Comparison of ENCODE assay signal across 28 cellular contexts in genomic region chr7:94350729-94351128, GRCh38. TPM values are rescaled to one million over a fixed set of nuclear protein-coding genes. Genes with fewer than 3 reads are reported as not detected.
DNase-seq lines count a peak whose midpoint lies in the region; ATAC-seq and TF ChIP-seq lines count a peak whose summit lies in the region.
"Had no signal": no experiment of that assay in that cellular context is flagged by ENCODE, and none has a peak within 500 bp of the region (broad histone marks: within the 10 kb centered on the region; RNA-seq: fewer than 3 reads in every experiment).

No MANE protein-coding gene starts in this region.

- no peaks in the 10 kb centered on the region for H3K9me3 ChIP-seq in hepatocyte (ENCODE audit: low read depth)
- H3K9me3 ChIP-seq: adrenal gland, esophagus muscularis mucosa, heart left ventricle, lower lobe of right lung, sigmoid colon, thyroid gland had no signal

- ATAC-seq in HG02588 (IDR thresholded peaks at IDR 0.05; ENCODE audit: unreplicated experiment) (no peak), GM19395 (IDR thresholded peaks at IDR 0.05; ENCODE audit: unreplicated experiment) (no peak)
- ATAC-seq in effector memory CD8-positive, alpha-beta T cell (replicated peaks), result no peak
- ATAC-seq: GM12878; heart left ventricle; lower lobe of right lung; naive thymus-derived CD8-positive, alpha-beta T cell; PC-3 had no signal

- no peaks in the 10 kb centered on the region for H3K36me3 ChIP-seq in hepatocyte (replicated peaks; ENCODE audit: insufficient read depth, low read depth)
- H3K36me3 ChIP-seq: adrenal gland, esophagus muscularis mucosa, heart left ventricle, lower lobe of right lung, sigmoid colon, thyroid gland had no signal

- H3K27me3 Mint-ChIP-seq in effector memory CD8-positive, alpha-beta T cell, result peaks cover 0 to 6% of the 10 kb centered on the region in 2 donors
- H3K27me3 Mint-ChIP-seq: activated naive CD4-positive, alpha-beta T cell treated with anti-CD3 and anti-CD28 coated beads, Interleukin-2, amount 10 ng/mL, durations not matched to agents 7 days and 5 days; CD4-positive, CD25-positive, alpha-beta regulatory T cell had no signal

- peaks cover 0 to 3% of the 10 kb centered on the region in 2 donors for H3K9me3 Mint-ChIP-seq in effector memory CD8-positive, alpha-beta T cell
- H3K9me3 Mint-ChIP-seq: activated CD4-positive, alpha-beta memory T cell treated with anti-CD3 and anti-CD28 coated beads, Interleukin-2, amount 10 ng/mL, durations not matched to agents 7 days and 5 days; activated naive CD4-positive, alpha-beta T cell treated with anti-CD3 and anti-CD28 coated beads, Interleukin-2, amount 10 ng/mL, durations not matched to agents 7 days and 5 days; CD4-positive, CD25-positive, alpha-beta regulatory T cell had no signal

- no peaks in the 10 kb centered on the region for H3K4me1 Mint-ChIP-seq in effector memory CD8-positive, alpha-beta T cell (ENCODE audit: low read depth in 2 of 2)
- H3K4me1 Mint-ChIP-seq: activated CD4-positive, alpha-beta memory T cell treated with anti-CD3 and anti-CD28 coated beads, Interleukin-2, amount 10 ng/mL, durations not matched to agents 7 days and 5 days; activated naive CD4-positive, alpha-beta T cell treated with anti-CD3 and anti-CD28 coated beads, Interleukin-2, amount 10 ng/mL, durations not matched to agents 7 days and 5 days; CD4-positive, CD25-positive, alpha-beta regulatory T cell had no signal

- WGBS in hepatocyte (ENCODE audit: low lambda C conversion rate, missing lambda C conversion rate), result 31% methylated on average over 1 of the region's 1 CpG

- no peaks in the 10 kb centered on the region for H4K20me1 ChIP-seq in hepatocyte (ENCODE audit: insufficient read depth, poor library complexity, severe bottlenecking)

- TF ChIP-seq EP300 in Ishikawa (IDR thresholded peaks at IDR 0.05; ENCODE audit: borderline replicate concordance), result peak; percentile 91

- no peak for TF ChIP-seq CTCF in hepatocyte (IDR thresholded peaks at IDR 0.05; ENCODE audit: poor library complexity)

- no peak overlapping the region for H2AFZ ChIP-seq in hepatocyte

- no peaks in the 10 kb centered on the region for H3K27me3 ChIP-seq in hepatocyte
- H3K27me3 ChIP-seq: adrenal gland, esophagus muscularis mucosa, heart left ventricle, sigmoid colon, thyroid gland had no signal

- TF ChIP-seq RAD21 in Ishikawa (IDR thresholded peaks at IDR 0.05; ENCODE audit: low read depth), result no peak

- no peaks in the 10 kb centered on the region for H3K79me2 ChIP-seq in hepatocyte

- DNase-seq in COR-L47 (lab: John Stamatoyannopoulos, UW) (peak; percentile 80), NCI-H510A (lab: John Stamatoyannopoulos, UW) (peak; percentile 40), hepatocyte (ENCODE audit: low spot score) (peak; percentile 6), NOMO-1 (lab: John Stamatoyannopoulos, UW; ENCODE audit: unreplicated experiment in 2 of 2) (no peak)
- no peak for DNase-seq in effector memory CD8-positive, alpha-beta T cell
- DNase-seq: activated CD4-positive, alpha-beta memory T cell treated with anti-CD3 and anti-CD28 coated beads, Interleukin-2, amount 10 ng/mL, durations not matched to agents 7 days and 5 days; activated CD4-positive, CD25-positive, alpha-beta regulatory T cell treated with anti-CD3 and anti-CD28 coated beads, Interleukin-2, amount 50 U/mL, for 72 hours; activated naive CD4-positive, alpha-beta T cell treated with anti-CD3 and anti-CD28 coated beads, Interleukin-2, amount 10 ng/mL, durations not matched to agents 7 days and 5 days; adrenal gland; AML-193; CD4-positive, CD25-positive, alpha-beta regulatory T cell; dermis blood vessel endothelial cell; foreskin fibroblast; heart left ventricle; Karpas-422; kidney glomerular epithelial cell; lower lobe of right lung; naive thymus-derived CD8-positive, alpha-beta T cell; NCI-H1694; PC-3; sigmoid colon; stimulated activated CD4-positive, alpha-beta T cell treated with anti-CD3 and anti-CD28 coated beads, Interleukin-4, amount 100 ng/mL, for 1 hour; thyroid gland had no signal

- H3K27ac Mint-ChIP-seq in effector memory CD8-positive, alpha-beta T cell, result no peak overlapping the region
- H3K27ac Mint-ChIP-seq: activated CD4-positive, alpha-beta memory T cell treated with anti-CD3 and anti-CD28 coated beads, Interleukin-2, amount 10 ng/mL, durations not matched to agents 7 days and 5 days; activated naive CD4-positive, alpha-beta T cell treated with anti-CD3 and anti-CD28 coated beads, Interleukin-2, amount 10 ng/mL, durations not matched to agents 7 days and 5 days; CD4-positive, CD25-positive, alpha-beta regulatory T cell had no signal

- no peaks in the 10 kb centered on the region for H3K9me2 ChIP-seq in hepatocyte (replicated peaks; ENCODE audit: insufficient read depth)

- no peaks in the 10 kb centered on the region for H3K4me1 ChIP-seq in hepatocyte (ENCODE audit: insufficient read depth)
- H3K4me1 ChIP-seq: adrenal gland, lower lobe of right lung had no signal

- H3K4me3 Mint-ChIP-seq in effector memory CD8-positive, alpha-beta T cell, result no peak overlapping the region
- H3K4me3 Mint-ChIP-seq: activated CD4-positive, alpha-beta memory T cell treated with anti-CD3 and anti-CD28 coated beads, Interleukin-2, amount 10 ng/mL, durations not matched to agents 7 days and 5 days; activated naive CD4-positive, alpha-beta T cell treated with anti-CD3 and anti-CD28 coated beads, Interleukin-2, amount 10 ng/mL, durations not matched to agents 7 days and 5 days; CD4-positive, CD25-positive, alpha-beta regulatory T cell; naive thymus-derived CD8-positive, alpha-beta T cell had no signal

- H3K4me3 ChIP-seq in hepatocyte, result no peak overlapping the region
- H3K4me3 ChIP-seq: adrenal gland, esophagus muscularis mucosa, GM12878, heart left ventricle, lower lobe of right lung, sigmoid colon, thyroid gland had no signal

- no peak overlapping the region for H3K4me2 ChIP-seq in hepatocyte

- no peak overlapping the region for H3K27ac ChIP-seq in hepatocyte
- H3K27ac ChIP-seq: adrenal gland, heart left ventricle, lower lobe of right lung, thyroid gland had no signal

- H3K36me3 Mint-ChIP-seq in effector memory CD8-positive, alpha-beta T cell (ENCODE audit: insufficient read depth), result peaks cover 4% of the 10 kb centered on the region
- H3K36me3 Mint-ChIP-seq: activated naive CD4-positive, alpha-beta T cell treated with anti-CD3 and anti-CD28 coated beads, Interleukin-2, amount 10 ng/mL, durations not matched to agents 7 days and 5 days; CD4-positive, CD25-positive, alpha-beta regulatory T cell; naive thymus-derived CD8-positive, alpha-beta T cell had no signal

TF ChIP-seq in Ishikawa, 13 proteins besides CTCF, POLR2A, EP300 and RAD21:
- TF ChIP-seq, protein P1, sequence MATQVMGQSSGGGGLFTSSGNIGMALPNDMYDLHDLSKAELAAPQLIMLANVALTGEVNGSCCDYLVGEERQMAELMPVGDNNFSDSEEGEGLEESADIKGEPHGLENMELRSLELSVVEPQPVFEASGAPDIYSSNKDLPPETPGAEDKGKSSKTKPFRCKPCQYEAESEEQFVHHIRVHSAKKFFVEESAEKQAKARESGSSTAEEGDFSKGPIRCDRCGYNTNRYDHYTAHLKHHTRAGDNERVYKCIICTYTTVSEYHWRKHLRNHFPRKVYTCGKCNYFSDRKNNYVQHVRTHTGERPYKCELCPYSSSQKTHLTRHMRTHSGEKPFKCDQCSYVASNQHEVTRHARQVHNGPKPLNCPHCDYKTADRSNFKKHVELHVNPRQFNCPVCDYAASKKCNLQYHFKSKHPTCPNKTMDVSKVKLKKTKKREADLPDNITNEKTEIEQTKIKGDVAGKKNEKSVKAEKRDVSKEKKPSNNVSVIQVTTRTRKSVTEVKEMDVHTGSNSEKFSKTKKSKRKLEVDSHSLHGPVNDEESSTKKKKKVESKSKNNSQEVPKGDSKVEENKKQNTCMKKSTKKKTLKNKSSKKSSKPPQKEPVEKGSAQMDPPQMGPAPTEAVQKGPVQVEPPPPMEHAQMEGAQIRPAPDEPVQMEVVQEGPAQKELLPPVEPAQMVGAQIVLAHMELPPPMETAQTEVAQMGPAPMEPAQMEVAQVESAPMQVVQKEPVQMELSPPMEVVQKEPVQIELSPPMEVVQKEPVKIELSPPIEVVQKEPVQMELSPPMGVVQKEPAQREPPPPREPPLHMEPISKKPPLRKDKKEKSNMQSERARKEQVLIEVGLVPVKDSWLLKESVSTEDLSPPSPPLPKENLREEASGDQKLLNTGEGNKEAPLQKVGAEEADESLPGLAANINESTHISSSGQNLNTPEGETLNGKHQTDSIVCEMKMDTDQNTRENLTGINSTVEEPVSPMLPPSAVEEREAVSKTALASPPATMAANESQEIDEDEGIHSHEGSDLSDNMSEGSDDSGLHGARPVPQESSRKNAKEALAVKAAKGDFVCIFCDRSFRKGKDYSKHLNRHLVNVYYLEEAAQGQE (IDR thresholded peaks at IDR 0.05; ENCODE audit: low read depth), result no peak
- TF ChIP-seq TEAD4 (IDR thresholded peaks at IDR 0.05) (peak; percentile 69), CEBPB (IDR thresholded peaks at IDR 0.05) (no peak), TCF12 (IDR thresholded peaks at IDR 0.05; ENCODE audit: low read depth) (peak; percentile 91), YY1 (IDR thresholded peaks at IDR 0.05; ENCODE audit: low read depth) (no peak), CREB1 (IDR thresholded peaks at IDR 0.05; ENCODE audit: low read depth) (no peak), ZBTB7A (IDR thresholded peaks at IDR 0.05; ENCODE audit: low read depth) (no peak), FOXM1 (IDR thresholded peaks at IDR 0.05; ENCODE audit: borderline replicate concordance, low read depth) (peak; percentile 87), TAF1 (IDR thresholded peaks at IDR 0.05; ENCODE audit: low read depth) (no peak), EGR1 (IDR thresholded peaks at IDR 0.05) (no peak), NFIC (IDR thresholded peaks at IDR 0.05) (peak; percentile 71)
- TF ChIP-seq, protein P2, sequence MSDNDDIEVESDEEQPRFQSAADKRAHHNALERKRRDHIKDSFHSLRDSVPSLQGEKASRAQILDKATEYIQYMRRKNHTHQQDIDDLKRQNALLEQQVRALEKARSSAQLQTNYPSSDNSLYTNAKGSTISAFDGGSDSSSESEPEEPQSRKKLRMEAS (IDR thresholded peaks at IDR 0.05), result peak; percentile 56; the same call in 1 of the 2 replicates
- TF ChIP-seq, protein P3, sequence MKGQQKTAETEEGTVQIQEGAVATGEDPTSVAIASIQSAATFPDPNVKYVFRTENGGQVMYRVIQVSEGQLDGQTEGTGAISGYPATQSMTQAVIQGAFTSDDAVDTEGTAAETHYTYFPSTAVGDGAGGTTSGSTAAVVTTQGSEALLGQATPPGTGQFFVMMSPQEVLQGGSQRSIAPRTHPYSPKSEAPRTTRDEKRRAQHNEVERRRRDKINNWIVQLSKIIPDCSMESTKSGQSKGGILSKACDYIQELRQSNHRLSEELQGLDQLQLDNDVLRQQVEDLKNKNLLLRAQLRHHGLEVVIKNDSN (IDR thresholded peaks at IDR 0.05), result no peak

RNA-seq across cellular contexts. Expression of gene COL1A2, which starts 44.0 kb away (rescaled TPM):
- total RNA-seq in hepatocyte, result 1,011 and 1,836 TPM in 2 replicates
- polyA plus RNA-seq in hepatocyte, result 2,013 and 2,200 TPM in 2 replicates
- total RNA-seq: CD4-positive, CD25-positive, alpha-beta regulatory T cell; naive thymus-derived CD8-positive, alpha-beta T cell; PC-3 had no signal
- polyA plus RNA-seq: CD4-positive, CD25-positive, alpha-beta regulatory T cell; naive thymus-derived CD8-positive, alpha-beta T cell had no signal

Comparison
In these comparisons a context has a peak if more than half of its experiments do, and no peak if none do; other contexts are left out.
1. DNase-seq: peak in COR-L47 (single experiment), NCI-H510A (single experiment) and hepatocyte (single experiment); none in NOMO-1 (0 of 2) and effector memory CD8-positive, alpha-beta T cell (0 of 3).